ENCODE assay signal across 1 cellular context in the genomic region with DNA sequence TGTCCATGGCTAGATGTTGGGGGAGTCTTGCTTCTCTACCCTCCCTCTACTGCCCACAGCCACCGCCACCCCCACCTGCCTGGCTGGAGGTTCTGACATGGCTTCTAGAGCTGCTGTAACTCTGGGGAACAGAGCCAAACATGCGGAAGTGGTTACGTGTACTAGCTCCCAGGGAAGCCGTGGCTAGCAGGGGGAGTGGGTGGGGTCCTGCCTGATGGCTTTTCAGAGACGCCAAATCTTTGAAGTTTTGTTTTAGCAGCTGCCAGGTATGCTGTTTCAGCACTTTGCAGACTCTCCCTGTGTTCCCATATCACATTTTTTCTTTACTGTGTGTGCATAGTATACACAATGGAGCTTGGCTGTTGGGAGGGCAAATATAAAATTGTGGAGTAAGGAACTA.
TF ChIP-seq lines count a peak whose summit lies in the region.

No MANE protein-coding gene starts in this region.

TF ChIP-seq in GM23338, 12 proteins besides CTCF, POLR2A, EP300 and RAD21 (continued from another document):
- TF ChIP-seq ZNF462 (CRISPR knock-in tag; IDR thresholded peaks at IDR 0.05) = no peak
- no peak for TF ChIP-seq EZH2 (IDR thresholded peaks at IDR 0.05; ENCODE audit: low read depth, unreplicated experiment)
- no peak for TF ChIP-seq STAT1 (IDR thresholded peaks at IDR 0.05; ENCODE audit: unreplicated experiment)
- TF ChIP-seq EZH2phosphoT487 (IDR thresholded peaks at IDR 0.05; ENCODE audit: unreplicated experiment) = no peak
- no peak for TF ChIP-seq REST (IDR thresholded peaks at IDR 0.05; ENCODE audit: unreplicated experiment)
- TF ChIP-seq POLR2AphosphoS5 (IDR thresholded peaks at IDR 0.05; ENCODE audit: low read depth) = no peak
